In the genomic region with DNA sequence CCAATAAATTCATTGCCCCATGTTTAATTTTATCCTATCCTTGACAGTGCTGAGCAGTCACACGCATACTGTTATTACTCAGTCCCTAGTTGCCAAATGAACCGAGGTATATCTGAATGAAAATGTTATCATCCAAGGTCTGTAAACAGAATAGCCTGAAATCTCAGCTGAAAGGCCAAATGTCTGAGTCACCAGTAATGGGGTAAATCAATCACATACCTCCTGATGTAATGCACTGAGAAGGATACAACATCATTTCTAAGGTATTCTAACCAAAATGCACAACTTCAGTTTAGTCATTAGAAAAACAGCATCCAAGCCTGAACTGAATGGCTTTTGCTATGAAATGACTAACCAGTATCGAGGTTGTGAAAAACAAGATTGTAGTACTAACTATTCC, we compare ENCODE assay signal across 12 cellular contexts.
DNase-seq lines count a peak whose midpoint lies in the region; ATAC-seq and TF ChIP-seq lines count a peak whose summit lies in the region.
"Had no signal": no experiment of that assay in that cellular context is flagged by ENCODE, and none has a peak within 500 bp of the region (broad histone marks: within the 10 kb centered on the region; RNA-seq: fewer than 3 reads in every experiment).

No MANE protein-coding gene starts in this region.

- H3K27ac Mint-ChIP-seq in activated CD8-positive, alpha-beta T cell treated with anti-CD3 and anti-CD28 coated beads for 36 hours = no peak overlapping the region
- no peak overlapping the region for H3K27ac Mint-ChIP-seq in activated CD8-positive, alpha-beta T cell treated with anti-CD3 and anti-CD28 coated beads, Interleukin-2, amount 10 ng/mL, durations not matched to agents 7 days and 5 days
- H3K27ac Mint-ChIP-seq: activated naive CD4-positive, alpha-beta T cell treated with anti-CD3 and anti-CD28 coated beads, Interleukin-2, amount 10 ng/mL, durations not matched to agents 7 days and 5 days; stimulated activated naive B cell treated with anti-CD40 and anti-IgM and Interleukin-4, amounts not matched to agents 10 μg/mL and 1 μg/mL and 100 μg/mL, for 72 hours had no signal

- TF ChIP-seq CTCF in activated CD8-positive, alpha-beta T cell treated with anti-CD3 and anti-CD28 coated beads for 36 hours (IDR thresholded peaks at IDR 0.05) = no peak
- TF ChIP-seq CTCF in epithelial cell of proximal tubule (conservative IDR thresholded peaks at IDR 0.05; ENCODE audit: low read depth, low read length) = no peak
- no peak for TF ChIP-seq CTCF in ovary (IDR thresholded peaks at IDR 0.05)

- no peaks in the 10 kb centered on the region for H3K9me3 Mint-ChIP-seq in activated CD8-positive, alpha-beta T cell treated with anti-CD3 and anti-CD28 coated beads for 36 hours
- H3K9me3 Mint-ChIP-seq in activated CD8-positive, alpha-beta T cell treated with anti-CD3 and anti-CD28 coated beads, Interleukin-2, amount 10 ng/mL, durations not matched to agents 7 days and 5 days (ENCODE audit: insufficient read depth) = no peaks in the 10 kb centered on the region
- H3K9me3 Mint-ChIP-seq: activated naive CD4-positive, alpha-beta T cell treated with anti-CD3 and anti-CD28 coated beads, Interleukin-2, amount 10 ng/mL, durations not matched to agents 7 days and 5 days had no signal

- intact Hi-C loops in activated CD8-positive, alpha-beta T cell treated with anti-CD3 and anti-CD28 coated beads for 36 hours (cut with micrococcal nuclease) = no loop called here
- intact Hi-C loops in ovary (cut with DNase I) = no loop called here

- H3K4me1 ChIP-seq in ovary (ENCODE audit: insufficient read depth) = peaks cover 2% of the 10 kb centered on the region

- no peak overlapping the region for H3K27ac ChIP-seq in ovary

- POLR2A ChIA-PET in activated CD8-positive, alpha-beta T cell treated with anti-CD3 and anti-CD28 coated beads for 36 hours (lab: Charles Lee) = interaction anchor here (1.3 kb wide), 1 partner anchor 20 kb away, joined by 3 read pairs; no protein-coding TSS in a partner anchor
- POLR2A ChIA-PET in activated CD8-positive, alpha-beta T cell treated with anti-CD3 and anti-CD28 coated beads, Interleukin-2, amount 10 ng/mL, durations not matched to agents 7 days and 5 days (lab: Charles Lee) = no interaction called here

- CTCF ChIA-PET in activated CD8-positive, alpha-beta T cell treated with anti-CD3 and anti-CD28 coated beads for 36 hours (lab: Charles Lee) = no interaction called here
- CTCF ChIA-PET in activated CD8-positive, alpha-beta T cell treated with anti-CD3 and anti-CD28 coated beads, Interleukin-2, amount 10 ng/mL, durations not matched to agents 7 days and 5 days (lab: Charles Lee) = no interaction called here

- peaks cover 14% of the 10 kb centered on the region for H3K27me3 Mint-ChIP-seq in activated CD8-positive, alpha-beta T cell treated with anti-CD3 and anti-CD28 coated beads for 36 hours
- H3K27me3 Mint-ChIP-seq in activated CD8-positive, alpha-beta T cell treated with anti-CD3 and anti-CD28 coated beads, Interleukin-2, amount 10 ng/mL, durations not matched to agents 7 days and 5 days (ENCODE audit: low read depth) = peaks cover 16% of the 10 kb centered on the region
- H3K27me3 Mint-ChIP-seq: stimulated activated naive B cell treated with anti-CD40 and anti-IgM and Interleukin-4, amounts not matched to agents 10 μg/mL and 1 μg/mL and 100 μg/mL, for 72 hours had no signal

- H3K4me3 ChIP-seq in epithelial cell of proximal tubule (ENCODE audit: low read depth, low read length) = peak overlapping the region; percentile 25
- no peak overlapping the region for H3K4me3 ChIP-seq in skeletal muscle cell (ENCODE audit: low read depth, low read length)
- no peak overlapping the region for H3K4me3 ChIP-seq in ovary
- H3K4me3 ChIP-seq: lung had no signal

- no peaks in the 10 kb centered on the region for H3K36me3 Mint-ChIP-seq in activated CD8-positive, alpha-beta T cell treated with anti-CD3 and anti-CD28 coated beads for 36 hours (ENCODE audit: low read depth)
- peaks cover 40% of the 10 kb centered on the region for H3K36me3 Mint-ChIP-seq in activated CD8-positive, alpha-beta T cell treated with anti-CD3 and anti-CD28 coated beads, Interleukin-2, amount 10 ng/mL, durations not matched to agents 7 days and 5 days (ENCODE audit: low read depth)

- no peak for TF ChIP-seq EP300 in ovary (IDR thresholded peaks at IDR 0.05)

- H3K4me3 Mint-ChIP-seq in activated CD8-positive, alpha-beta T cell treated with anti-CD3 and anti-CD28 coated beads for 36 hours = no peak overlapping the region
- H3K4me3 Mint-ChIP-seq in activated CD8-positive, alpha-beta T cell treated with anti-CD3 and anti-CD28 coated beads, Interleukin-2, amount 10 ng/mL, durations not matched to agents 7 days and 5 days = no peak overlapping the region
- H3K4me3 Mint-ChIP-seq: activated naive CD4-positive, alpha-beta T cell treated with anti-CD3 and anti-CD28 coated beads, Interleukin-2, amount 10 ng/mL, durations not matched to agents 7 days and 5 days; stimulated activated naive B cell treated with anti-CD40 and anti-IgM and Interleukin-4, amounts not matched to agents 10 μg/mL and 1 μg/mL and 100 μg/mL, for 72 hours had no signal

- no peaks in the 10 kb centered on the region for H3K27me3 ChIP-seq in ovary

- peaks cover 2% of the 10 kb centered on the region for H3K4me1 Mint-ChIP-seq in activated CD8-positive, alpha-beta T cell treated with anti-CD3 and anti-CD28 coated beads for 36 hours (ENCODE audit: low read depth)
- peaks cover 19% of the 10 kb centered on the region for H3K4me1 Mint-ChIP-seq in activated CD8-positive, alpha-beta T cell treated with anti-CD3 and anti-CD28 coated beads, Interleukin-2, amount 10 ng/mL, durations not matched to agents 7 days and 5 days (ENCODE audit: low read depth)

- WGBS in ovary, 3 donors = 21 to 48% (median 30%) methylated on average over 3 of the region's 3 CpGs

- no peak for DNase-seq in activated CD8-positive, alpha-beta T cell treated with anti-CD3 and anti-CD28 coated beads for 36 hours
- no peak for DNase-seq in activated CD8-positive, alpha-beta T cell treated with anti-CD3 and anti-CD28 coated beads, Interleukin-2, amount 10 ng/mL, durations not matched to agents 7 days and 5 days
- peak; percentile 96 for DNase-seq in RPMI7951 (ENCODE audit: low read depth)
- peak; percentile 100 for DNase-seq in epithelial cell of proximal tubule (ENCODE audit: low read depth)
- peak; percentile 93 for DNase-seq in skeletal muscle cell (ENCODE audit: low read depth)
- no peak for DNase-seq in ovary
- no peak for DNase-seq in NCI-H69 (lab: John Stamatoyannopoulos, UW)
- DNase-seq: activated naive CD4-positive, alpha-beta T cell treated with anti-CD3 and anti-CD28 coated beads, Interleukin-2, amount 10 ng/mL, durations not matched to agents 7 days and 5 days; NCI-H774; stimulated activated naive B cell treated with anti-CD40 and anti-IgM and Interleukin-4, amounts not matched to agents 10 μg/mL and 1 μg/mL and 100 μg/mL, for 72 hours had no signal

- TF ChIP-seq POLR2A in ovary (IDR thresholded peaks at IDR 0.05) = no peak

- ATAC-seq in activated CD8-positive, alpha-beta T cell treated with anti-CD3 and anti-CD28 coated beads for 36 hours = peak; percentile 65
- ATAC-seq in activated CD8-positive, alpha-beta T cell treated with anti-CD3 and anti-CD28 coated beads, Interleukin-2, amount 10 ng/mL, durations not matched to agents 7 days and 5 days = no peak
- ATAC-seq in GM21515 (IDR thresholded peaks at IDR 0.05; ENCODE audit: unreplicated experiment) = no peak

- no peaks in the 10 kb centered on the region for H3K9me3 ChIP-seq in ovary

- no peaks in the 10 kb centered on the region for H3K36me3 ChIP-seq in ovary

Comparison
In these comparisons a context has a peak if more than half of its experiments do, and no peak if none do; other contexts are left out.
1. DNase-seq: peak in RPMI7951 (single experiment), epithelial cell of proximal tubule (single experiment) and skeletal muscle cell (single experiment); none in activated CD8-positive, alpha-beta T cell treated with anti-CD3 and anti-CD28 coated beads for 36 hours (single experiment), activated CD8-positive, alpha-beta T cell treated with anti-CD3 and anti-CD28 coated beads, Interleukin-2, amount 10 ng/mL, durations not matched to agents 7 days and 5 days (single experiment), ovary (0 of 5) and NCI-H69 (single experiment).